Comparison of ENCODE assay signal across 7 cellular contexts in the genomic region with DNA sequence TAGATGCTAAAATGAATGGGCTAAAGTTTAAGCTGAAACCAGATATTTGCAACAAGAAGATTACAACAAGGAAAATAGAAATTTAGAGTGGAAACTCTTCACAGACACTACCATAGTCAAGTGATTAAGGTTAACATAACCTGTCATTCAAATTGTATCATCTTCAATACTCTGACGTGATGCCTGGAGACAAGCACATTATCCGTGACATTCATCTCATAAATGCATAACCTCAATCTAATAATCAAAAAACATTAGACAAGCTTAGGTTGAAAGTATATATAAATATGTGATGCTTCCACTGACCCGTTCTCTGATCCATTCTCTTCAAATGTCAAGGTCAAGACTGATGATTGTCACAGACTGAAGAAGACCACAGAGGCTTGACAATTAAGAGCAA.
"Had no signal": no experiment of that assay in that cellular context is flagged by ENCODE, and none has a peak within 500 bp of the region (broad histone marks: within the 10 kb centered on the region; RNA-seq: fewer than 3 reads in every experiment).

No MANE protein-coding gene starts in this region.

- DNase-seq: IMR-90, KBM-7, KG1 had no signal

- H3K27me3 Mint-ChIP-seq: IgD-negative memory B cell had no signal

- ATAC-seq: K562 had no signal

- H3K27ac Mint-ChIP-seq: IgD-negative memory B cell had no signal

- H3K4me1 Mint-ChIP-seq: IgD-negative memory B cell had no signal

- H3K36me3 Mint-ChIP-seq: IgD-negative memory B cell had no signal

- H3K4me3 Mint-ChIP-seq: IgD-negative memory B cell had no signal

- H3K27ac ChIP-seq: HL-60 had no signal

- H3K4me3 ChIP-seq: K562 had no signal

- FAIRE-seq: HTR-8/SVneo, K562 had no signal
